Comparison of ENCODE assay signal across 8 cellular contexts in genomic region chr3:194137314-194138097, GRCh38. TPM values are rescaled to one million over a fixed set of nuclear protein-coding genes. Genes with fewer than 3 reads are reported as not detected.
DNase-seq lines count a peak whose midpoint lies in the region; ATAC-seq lines count a peak whose summit lies in the region.

No MANE protein-coding gene starts in this region.

- no peaks in the 10 kb centered on the region for H3K9me3 ChIP-seq in effector memory CD4-positive, alpha-beta T cell (ENCODE audit: control insufficient read depth, low read length)

- peaks cover 55% of the 10 kb centered on the region for H3K4me1 ChIP-seq in effector memory CD4-positive, alpha-beta T cell (ENCODE audit: control insufficient read depth, insufficient read depth, low read length, poor library complexity, severe bottlenecking)

- peak overlapping the region; percentile 40 for H3K4me3 ChIP-seq in effector memory CD4-positive, alpha-beta T cell (ENCODE audit: insufficient read depth, low read depth, low read length, poor library complexity, severe bottlenecking)

- DNase-seq in NCI-H524 (lab: John Stamatoyannopoulos, UW) (peak; percentile 67 to 80), NCI-H524 treated with DMSO at 0.1 percent for 48 hours (lab: John Stamatoyannopoulos, UW) (no peak), NCI-H1694 (lab: John Stamatoyannopoulos, UW) (peak; percentile 20), mesenteric fat pad (ENCODE audit: low spot score) (peak; percentile 92), substantia nigra (lab: John Stamatoyannopoulos, UW) (peak in 29 of 49 donors; percentile 17 to 56 (median 39))
- peak; percentile 49 for DNase-seq in activated CD4-positive, alpha-beta T cell treated with anti-CD3 and anti-CD28 coated beads for 48 hours
- DNase-seq in effector memory CD4-positive, alpha-beta T cell: peak in 1 of 3 donors; percentile 16

- H3K27ac ChIP-seq in effector memory CD4-positive, alpha-beta T cell (ENCODE audit: insufficient read depth, low read length, poor library complexity, severe bottlenecking): no peak overlapping the region
- H3K27ac ChIP-seq in substantia nigra (ENCODE audit: low read depth, low read length, poor library complexity, severe bottlenecking): peak overlapping the region; percentile 64

- peaks cover 30% of the 10 kb centered on the region for H3K27me3 ChIP-seq in effector memory CD4-positive, alpha-beta T cell (replicated peaks; ENCODE audit: control insufficient read depth, insufficient read depth, low read length, poor library complexity, severe bottlenecking)

- ATAC-seq in HG02571 (IDR thresholded peaks at IDR 0.05; ENCODE audit: unreplicated experiment): peak; percentile 37

- no peaks in the 10 kb centered on the region for H3K36me3 ChIP-seq in effector memory CD4-positive, alpha-beta T cell (ENCODE audit: control insufficient read depth, insufficient read depth, low read length)

RNA-seq across cellular contexts. Expression of gene HES1, which starts 1.6 kb away (rescaled TPM):
- 38.9 TPM for total RNA-seq in mesenteric fat pad
